8 cellular contexts compared by ENCODE assay signal in genomic region chr12:122020795-122021192, GRCh38. TPM values are rescaled to one million over a fixed set of nuclear protein-coding genes. Genes with fewer than 3 reads are reported as not detected.
DNase-seq lines count a peak whose midpoint lies in the region; ATAC-seq and TF ChIP-seq lines count a peak whose summit lies in the region.

No MANE protein-coding gene starts in this region.

- H3K4me2 ChIP-seq in IMR-90 (ENCODE audit: low read depth, low read length) (peak overlapping the region; percentile 87), mammary epithelial cell (ENCODE audit: insufficient read depth, low read depth, low read length) (peak overlapping the region; percentile 99)

- no peak for TF ChIP-seq EP300 in tibial nerve (IDR thresholded peaks at IDR 0.05)

- H3K4ac ChIP-seq in IMR-90 (ENCODE audit: low read depth, low read length), result no peak overlapping the region

- H4K91ac ChIP-seq in IMR-90 (ENCODE audit: insufficient read depth, low read depth, low read length), result peak overlapping the region; percentile 41; the same call in 1 of the 2 replicates

- dilution Hi-C loops in IMR-90 (cut with HindIII; ENCODE audit: low sequenced_read_pairs, unreplicated experiment) (no loop called here), mammary epithelial cell (cut with HindIII; ENCODE audit: low sequenced_read_pairs) (no loop called here)

- DNase-seq in BE2C (no peak), IMR-90 (no peak), mammary epithelial cell (no peak), naive B cell (no peak), tibial nerve (ENCODE audit: low spot score in 2 of 2) (no peak), NCI-H1417 treated with DMSO at 0.1 percent for 48 hours (lab: John Stamatoyannopoulos, UW) (no peak), NCI-H1436 (lab: John Stamatoyannopoulos, UW) (no peak), NCI-H1105 (lab: John Stamatoyannopoulos, UW) (no peak)

- peak overlapping the region; percentile 84 for H3K23ac ChIP-seq in IMR-90 (ENCODE audit: low read depth, low read length)

- peaks cover 42% of the 10 kb centered on the region for H3K79me2 ChIP-seq in mammary epithelial cell (ENCODE audit: insufficient read depth, low read length)

- H3K4me1 ChIP-seq in BE2C (no peaks in the 10 kb centered on the region), IMR-90 (ENCODE audit: control insufficient read depth, insufficient read depth, low read length) (peaks cover 13% of the 10 kb centered on the region), mammary epithelial cell (ENCODE audit: insufficient read depth, low read length) (peaks cover 21% of the 10 kb centered on the region), tibial nerve (peaks cover 0 to 24% (median 12%) of the 10 kb centered on the region in 4 donors)

- H2BK5ac ChIP-seq in IMR-90 (ENCODE audit: low read depth, low read length, poor library complexity, severe bottlenecking), result no peak overlapping the region

- H2AFZ ChIP-seq in IMR-90 (replicated peaks; ENCODE audit: low read length, poor library complexity) (peak overlapping the region; percentile 90), mammary epithelial cell (ENCODE audit: low read depth, low read length) (peak overlapping the region; percentile 96)

- H2BK120ac ChIP-seq in IMR-90 (ENCODE audit: low read depth, low read length), result no peak overlapping the region

- no peaks in the 10 kb centered on the region for H3K27me3 Mint-ChIP-seq in naive B cell

- TF ChIP-seq CTCF in BE2C (IDR thresholded peaks at IDR 0.05; ENCODE audit: low read depth, low read length) (no peak), IMR-90 (conservative IDR thresholded peaks at IDR 0.05; ENCODE audit: low read depth, low read length) (no peak), mammary epithelial cell (conservative IDR thresholded peaks at IDR 0.05 in 1 of 2, IDR thresholded peaks at IDR 0.05 in 1 of 2; ENCODE audit: extremely low read depth in 1 of 2, insufficient read depth in 1 of 2, low read depth in 1 of 2, low read length in 2 of 2) (no peak), tibial nerve (IDR thresholded peaks at IDR 0.05) (no peak)

- no peak overlapping the region for H2BK15ac ChIP-seq in IMR-90 (ENCODE audit: low read depth, low read length)

- peaks cover 5% of the 10 kb centered on the region for H4K20me1 ChIP-seq in IMR-90 (ENCODE audit: insufficient read depth, low read length)
- no peaks in the 10 kb centered on the region for H4K20me1 ChIP-seq in mammary epithelial cell (ENCODE audit: insufficient read depth, low read length)

- H3K27ac ChIP-seq in IMR-90 (ENCODE audit: insufficient read depth, low read length), result no peak overlapping the region
- H3K27ac ChIP-seq in mammary epithelial cell (ENCODE audit: insufficient read depth, low read depth, low read length), result no peak overlapping the region
- H3K27ac ChIP-seq in tibial nerve, result no peak overlapping the region

- 0 out of 2 replicates have a peak overlapping the region, but pooled peaks have one; percentile 10 for H2AK5ac ChIP-seq in IMR-90 (ENCODE audit: low read depth, low read length)

- H3K36me3 ChIP-seq in BE2C (no peaks in the 10 kb centered on the region), IMR-90 (ENCODE audit: control insufficient read depth, insufficient read depth, low read length) (no peaks in the 10 kb centered on the region), mammary epithelial cell (ENCODE audit: insufficient read depth, low read length) (no peaks in the 10 kb centered on the region), tibial nerve (no peaks in the 10 kb centered on the region)

- no peak for TF ChIP-seq RAD21 in IMR-90 (IDR thresholded peaks at IDR 0.05; ENCODE audit: low read length)

- H3K14ac ChIP-seq in IMR-90 (replicated peaks; ENCODE audit: low read depth, low read length), result no peak overlapping the region; the same call in 1 of the 2 replicates

- POLR2A ChIA-PET in IMR-90 (lab: Charles Lee; ENCODE audit: unreplicated experiment), result no interaction called here

- H3K9ac ChIP-seq in IMR-90 (ENCODE audit: low read depth, low read length), result peak overlapping the region; percentile 63; the same call in 1 of the 2 replicates
- no peak overlapping the region for H3K9ac ChIP-seq in mammary epithelial cell (ENCODE audit: insufficient read depth, low read length)

- peaks cover 6 to 32% of the 10 kb centered on the region in 2 experiments; a peak in 3 of 4 replicates for H3K79me1 ChIP-seq in IMR-90 (ENCODE audit: low read depth in 1 of 2, low read length in 2 of 2)

- H4K5ac ChIP-seq in IMR-90 (ENCODE audit: low read depth, low read length), result no peak overlapping the region

- in situ Hi-C loops in IMR-90 (cut with MboI; ENCODE audit: low sequenced_read_pairs), result no loop called here
- in situ Hi-C loops in mammary epithelial cell (cut with MboI; ENCODE audit: low sequenced_read_pairs in 2 of 2), result no loop called here

- BruUV-seq in IMR-90 (replicated peaks; lab: Mats Ljungman, UMichigan) (no TSS peak), mammary epithelial cell (replicated peaks; lab: Mats Ljungman, UMichigan) (no TSS peak)

- CTCF ChIA-PET in IMR-90 (lab: Yijun Ruan, JAX) (no interaction called here), mammary epithelial cell (lab: Charles Lee; ENCODE audit: low non-redundant PET) (no interaction called here)

- peak overlapping the region; percentile 88 to 98 (median 94) for H3K4me3 Mint-ChIP-seq in naive B cell

- H3K56ac ChIP-seq in IMR-90 (ENCODE audit: extremely low read depth, insufficient read depth, low read length), result no peak overlapping the region

- no peak overlapping the region for H2BK20ac ChIP-seq in IMR-90 (ENCODE audit: low read depth, low read length)

- ATAC-seq in IMR-90 (ENCODE audit: low read depth) (no peak), naive B cell (ENCODE audit: low read depth in 2 of 2) (no peak)

- no peak for TF ChIP-seq POLR2A in IMR-90 (IDR thresholded peaks at IDR 0.05; ENCODE audit: low read depth, low read length)
- TF ChIP-seq POLR2A in tibial nerve (IDR thresholded peaks at IDR 0.05), result no peak

- H2AK9ac ChIP-seq in IMR-90 (replicated peaks; ENCODE audit: low read depth, low read length, poor library complexity), result no peak overlapping the region

- H3K27me3 ChIP-seq in BE2C, result no peaks in the 10 kb centered on the region
- no peaks in the 10 kb centered on the region for H3K27me3 ChIP-seq in IMR-90 (ENCODE audit: control insufficient read depth, insufficient read depth, low read length)
- no peaks in the 10 kb centered on the region for H3K27me3 ChIP-seq in mammary epithelial cell (ENCODE audit: insufficient read depth, low read length)
- H3K27me3 ChIP-seq in tibial nerve, result no peaks in the 10 kb centered on the region

- 64% methylated on average over 14 of the region's 16 CpGs; no CpG with 5 or more reads in 1 of the 2 experiments for WGBS in IMR-90 (ENCODE audit: extremely low coverage in 2 of 2, insufficient read length in 1 of 2), 2 experiments
- 77% methylated on average over 6 of the region's 16 CpGs for WGBS in mammary epithelial cell (ENCODE audit: low coverage, missing lambda C conversion rate)
- WGBS in tibial nerve, 2 donors, result 58 to 69% methylated on average over 12 to 16 of the region's 16 CpGs

- H3K4me3 ChIP-seq in BE2C (ENCODE audit: low read depth, low read length) (peak overlapping the region; percentile 61), IMR-90 (ENCODE audit: insufficient read depth, low read depth, low read length) (peak overlapping the region; percentile 66), mammary epithelial cell (replicated peaks in 1 of 3; ENCODE audit: insufficient read depth in 1 of 3, low read depth in 2 of 3, low read length in 3 of 3) (peak overlapping the region; percentile 48 to 80 (median 72)), tibial nerve (peak overlapping the region in 2 of 4 donors; percentile 48 to 81)

- H3K27ac Mint-ChIP-seq in naive B cell, result peak overlapping the region; percentile 87 to 99 (median 96)

- H3K36me3 Mint-ChIP-seq in naive B cell, result peaks cover 0 to 20% of the 10 kb centered on the region in 2 donors

- H3K9me3 Mint-ChIP-seq in naive B cell, result peaks cover 0 to 7% (median 1%) of the 10 kb centered on the region in 7 donors

- peak overlapping the region; percentile 20 to 60; a peak in 1 of 4 replicates for H4K8ac ChIP-seq in IMR-90 (ENCODE audit: low read depth in 2 of 2, low read length in 2 of 2)

- H3K9me1 ChIP-seq in IMR-90 (ENCODE audit: insufficient read depth, low read length), result peaks cover 5% of the 10 kb centered on the region; the same call in 1 of the 2 replicates

- H3K18ac ChIP-seq in IMR-90 (ENCODE audit: low read depth, low read length), result no peak overlapping the region

- intact Hi-C loops in IMR-90 (cut with micrococcal nuclease), result loop anchor here (5.0 kb wide), 1 partner anchor 223 kb away; no protein-coding TSS in a partner anchor
- intact Hi-C loops in mammary epithelial cell (cut with micrococcal nuclease), result loop anchor here (1.0 kb wide), 2 partner anchors 19 to 65 kb away; no protein-coding TSS in a partner anchor

- H3K9me3 ChIP-seq in BE2C (no peaks in the 10 kb centered on the region), IMR-90 (ENCODE audit: control insufficient read depth, insufficient read depth, low read length) (no peaks in the 10 kb centered on the region; the same call in 1 of the 2 replicates), mammary epithelial cell (replicated peaks; ENCODE audit: insufficient read depth, low read length) (no peaks in the 10 kb centered on the region), tibial nerve (peaks cover 0 to 11% (median 0%) of the 10 kb centered on the region in 4 donors)

- H3K4me1 Mint-ChIP-seq in naive B cell, result peaks cover 24 to 62% (median 52%) of the 10 kb centered on the region in 3 donors

TF ChIP-seq in IMR-90, 13 proteins besides CTCF, POLR2A, EP300 and RAD21 (continues in another document):
- no peak for TF ChIP-seq MAZ (IDR thresholded peaks at IDR 0.05; ENCODE audit: borderline replicate concordance, low read depth, low read length)

RNA-seq across cellular contexts. Expression of gene BCL7A, which starts 0.9 kb away (rescaled TPM):
- polyA plus RNA-seq in BE2C (2012; ENCODE audit: insufficient read depth, insufficient read length, low read depth), result 49.6 TPM
- total RNA-seq in IMR-90 (2012; rRNA removed) (5.6 and 6.1 TPM in 2 replicates), mammary epithelial cell (10 to 100 TPM; 15.8 to 27.7 TPM), tibial nerve (10 to 100 TPM in 1 of 4 donors, 1 to 10 TPM in 3; 2.4 to 10.7 (median 5.1) TPM)
- polyA plus RNA-seq in IMR-90 (2012; rRNA removed) (7.9 and 8.6 TPM in 2 replicates), mammary epithelial cell (17.4 TPM), naive B cell (ENCODE audit: low read depth in 6 of 6) (100 to 1,000 TPM in 3 of 6 donors, 10 to 100 TPM in 3; 65.2 to 135 (median 87.0) TPM)
- polyA plus RNA-seq in IMR-90 (2012; cell fraction: cytosol; rRNA removed), result 6.7 and 7.3 TPM in 2 replicates
- 6.3 and 6.4 TPM in 2 replicates for polyA plus RNA-seq in IMR-90 (2012; cell fraction: nucleus; rRNA removed; ENCODE audit: low replicate concordance)
- 15.9 TPM for polyA minus RNA-seq in mammary epithelial cell

RNA-seq across cellular contexts. Expression of gene MLXIP, which starts 57.8 kb away (rescaled TPM):
- 50.1 TPM for polyA plus RNA-seq in BE2C (2012; ENCODE audit: insufficient read depth, insufficient read length, low read depth)
- total RNA-seq in IMR-90 (2012; rRNA removed) (2.7 and 3.1 TPM in 2 replicates), mammary epithelial cell (10 to 100 TPM; 17.7 to 53.6 TPM), tibial nerve (10 to 100 TPM; 22.1 to 57.0 (median 27.1) TPM)
- polyA plus RNA-seq in IMR-90 (2012; rRNA removed) (9.5 and 10.8 TPM in 2 replicates), mammary epithelial cell (14.3 TPM), naive B cell (ENCODE audit: low read depth in 6 of 6) (10 to 100 TPM in 4 of 6 donors, 1 to 10 TPM in 2; 8.5 to 30.4 (median 11.0) TPM)
- polyA plus RNA-seq in IMR-90 (2012; cell fraction: cytosol; rRNA removed), result 5.9 and 8.8 TPM in 2 replicates
- polyA plus RNA-seq in IMR-90 (2012; cell fraction: nucleus; rRNA removed; ENCODE audit: low replicate concordance), result 29.1 and 35.2 TPM in 2 replicates
- 50.3 TPM for polyA minus RNA-seq in mammary epithelial cell
